1 cellular context compared by ENCODE assay signal in the genomic region with DNA sequence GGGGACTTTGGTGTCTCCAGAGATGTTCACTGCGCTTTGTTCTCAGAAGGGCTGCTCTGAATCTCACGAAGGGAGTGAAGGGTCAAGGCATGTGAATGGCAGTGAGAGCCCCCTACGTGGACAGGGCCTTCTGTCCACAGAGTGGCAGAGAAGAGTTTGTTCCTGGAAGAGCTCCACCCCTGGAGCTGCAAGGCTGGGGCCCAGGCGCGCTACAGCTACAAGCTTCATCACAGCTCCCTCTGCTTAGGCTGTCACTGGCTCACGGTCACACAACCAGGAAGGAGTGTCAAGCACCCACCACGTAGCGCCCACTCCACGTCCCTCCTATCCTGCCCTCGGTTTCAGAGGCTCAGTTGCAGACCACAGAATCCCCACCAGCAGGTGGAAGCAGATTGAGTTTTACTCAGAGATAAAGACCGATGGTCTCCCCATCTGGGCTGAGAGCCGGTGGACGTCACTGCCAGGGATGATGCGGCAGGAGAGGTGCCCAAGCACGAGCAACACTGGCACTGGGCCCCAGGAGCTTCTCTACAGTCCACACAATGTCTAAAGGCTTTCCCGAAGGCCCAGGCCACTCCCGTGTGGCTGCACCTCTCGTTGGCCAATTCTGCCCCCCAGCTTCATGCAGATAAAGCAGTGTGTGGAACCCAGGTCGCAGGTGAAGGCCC.
TF ChIP-seq lines count a peak whose summit lies in the region.

No MANE protein-coding gene starts in this region.

TF ChIP-seq in IMR-90, 13 proteins besides CTCF, POLR2A, EP300 and RAD21:
- TF ChIP-seq FOS (IDR thresholded peaks at IDR 0.05; ENCODE audit: low read depth, low read length) (no peak), NFE2L2 (IDR thresholded peaks at IDR 0.05; ENCODE audit: low read depth, low read length) (no peak), RCOR1 (IDR thresholded peaks at IDR 0.05; ENCODE audit: insufficient replicate concordance, low read length) (no peak), MAZ (IDR thresholded peaks at IDR 0.05; ENCODE audit: borderline replicate concordance, low read depth, low read length) (no peak), CHD1 (IDR thresholded peaks at IDR 0.05; ENCODE audit: low read depth, low read length) (no peak), ELK1 (IDR thresholded peaks at IDR 0.05; ENCODE audit: borderline replicate concordance, low read depth, low read length) (no peak), CEBPB (IDR thresholded peaks at IDR 0.05; ENCODE audit: low read depth, low read length) (no peak), MAFK (IDR thresholded peaks at IDR 0.05; ENCODE audit: low read depth, low read length) (no peak), BHLHE40 (IDR thresholded peaks at IDR 0.05; ENCODE audit: low read depth, low read length) (no peak), RFX5 (IDR thresholded peaks at IDR 0.05; ENCODE audit: low read depth, low read length) (no peak), MXI1 (IDR thresholded peaks at IDR 0.05; ENCODE audit: borderline replicate concordance, low read depth, low read length) (no peak), SMC3 (IDR thresholded peaks at IDR 0.05; ENCODE audit: low read depth, low read length) (no peak)
- TF ChIP-seq, protein P1, sequence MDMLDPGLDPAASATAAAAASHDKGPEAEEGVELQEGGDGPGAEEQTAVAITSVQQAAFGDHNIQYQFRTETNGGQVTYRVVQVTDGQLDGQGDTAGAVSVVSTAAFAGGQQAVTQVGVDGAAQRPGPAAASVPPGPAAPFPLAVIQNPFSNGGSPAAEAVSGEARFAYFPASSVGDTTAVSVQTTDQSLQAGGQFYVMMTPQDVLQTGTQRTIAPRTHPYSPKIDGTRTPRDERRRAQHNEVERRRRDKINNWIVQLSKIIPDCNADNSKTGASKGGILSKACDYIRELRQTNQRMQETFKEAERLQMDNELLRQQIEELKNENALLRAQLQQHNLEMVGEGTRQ (IDR thresholded peaks at IDR 0.05; ENCODE audit: low read depth, low read length) = no peak
